In the genomic region with DNA sequence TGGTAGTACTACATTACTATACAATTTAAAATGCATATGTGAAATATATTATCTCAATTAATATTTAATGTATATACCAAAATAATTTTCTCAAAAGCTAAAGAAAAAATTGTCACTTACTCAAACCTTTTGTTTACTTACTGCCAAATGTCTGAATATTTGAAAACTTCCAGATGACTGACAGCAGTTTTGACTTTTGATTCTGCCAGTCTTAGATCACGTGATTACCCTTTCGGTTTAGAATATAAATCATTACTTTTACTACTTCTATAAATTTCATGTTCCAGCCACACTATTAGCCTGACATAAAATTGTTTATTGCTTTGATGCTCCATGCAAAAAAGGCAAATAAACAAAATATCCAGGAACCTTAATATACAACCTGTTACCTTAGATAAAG, we compare ENCODE assay signal across 27 cellular contexts.
"Had no signal": no experiment of that assay in that cellular context is flagged by ENCODE, and none has a peak within 500 bp of the region (broad histone marks: within the 10 kb centered on the region; RNA-seq: fewer than 3 reads in every experiment).

No MANE protein-coding gene starts in this region.

- H3K36me3 ChIP-seq: esophagus squamous epithelium, gastrocnemius medialis, heart right ventricle, left lung, lower lobe of right lung had no signal

- FAIRE-seq: endometrium, islet of Langerhans, keratinocyte had no signal

- H3K4me3 ChIP-seq: coronary artery, dorsolateral prefrontal cortex, esophagus squamous epithelium, gastrocnemius medialis, heart right ventricle, left lung, lower lobe of right lung, mucosa of descending colon had no signal

- H3K4me3 Mint-ChIP-seq: endodermal cell, mesothelial cell of epicardium had no signal

- H3K27me3 ChIP-seq: dorsolateral prefrontal cortex, esophagus squamous epithelium, gastrocnemius medialis, heart right ventricle, left lung had no signal

- ATAC-seq: esophagus mucosa, gastrocnemius medialis, heart right ventricle, left cardiac atrium, left lung, left ventricle myocardium superior, lower lobe of right lung, mucosa of descending colon had no signal

- H3K4me1 ChIP-seq: gastrocnemius medialis, left lung, lower lobe of right lung had no signal

- H3K36me3 Mint-ChIP-seq: mesothelial cell of epicardium had no signal

- DNase-seq: dermis blood vessel endothelial cell; dorsolateral prefrontal cortex; effector CD4-positive, alpha-beta T cell; effector memory CD4-positive, alpha-beta T cell; endodermal cell; erythroblast; esophagus squamous epithelium; foreskin fibroblast; foreskin melanocyte; gastrocnemius medialis; glutamatergic neuron; head of caudate nucleus; heart right ventricle; hippocampal formation; left cardiac atrium; left lung; left ventricle myocardium superior; lower lobe of right lung; mesenchymal stem cell; mucosa of descending colon had no signal

- H3K4me1 Mint-ChIP-seq: endodermal cell had no signal

- H3K9me3 Mint-ChIP-seq: endodermal cell had no signal

- H3K9me3 ChIP-seq: esophagus squamous epithelium, gastrocnemius medialis, heart right ventricle, left lung, lower lobe of right lung, mucosa of descending colon had no signal

- H3K27ac ChIP-seq: coronary artery, dorsolateral prefrontal cortex, epithelial cell of prostate, esophagus squamous epithelium, gastrocnemius medialis, heart right ventricle, left lung, lower lobe of right lung had no signal

- H3K27ac Mint-ChIP-seq: endodermal cell, mesothelial cell of epicardium had no signal
